20 cellular contexts compared by ENCODE assay signal in the genomic region with DNA sequence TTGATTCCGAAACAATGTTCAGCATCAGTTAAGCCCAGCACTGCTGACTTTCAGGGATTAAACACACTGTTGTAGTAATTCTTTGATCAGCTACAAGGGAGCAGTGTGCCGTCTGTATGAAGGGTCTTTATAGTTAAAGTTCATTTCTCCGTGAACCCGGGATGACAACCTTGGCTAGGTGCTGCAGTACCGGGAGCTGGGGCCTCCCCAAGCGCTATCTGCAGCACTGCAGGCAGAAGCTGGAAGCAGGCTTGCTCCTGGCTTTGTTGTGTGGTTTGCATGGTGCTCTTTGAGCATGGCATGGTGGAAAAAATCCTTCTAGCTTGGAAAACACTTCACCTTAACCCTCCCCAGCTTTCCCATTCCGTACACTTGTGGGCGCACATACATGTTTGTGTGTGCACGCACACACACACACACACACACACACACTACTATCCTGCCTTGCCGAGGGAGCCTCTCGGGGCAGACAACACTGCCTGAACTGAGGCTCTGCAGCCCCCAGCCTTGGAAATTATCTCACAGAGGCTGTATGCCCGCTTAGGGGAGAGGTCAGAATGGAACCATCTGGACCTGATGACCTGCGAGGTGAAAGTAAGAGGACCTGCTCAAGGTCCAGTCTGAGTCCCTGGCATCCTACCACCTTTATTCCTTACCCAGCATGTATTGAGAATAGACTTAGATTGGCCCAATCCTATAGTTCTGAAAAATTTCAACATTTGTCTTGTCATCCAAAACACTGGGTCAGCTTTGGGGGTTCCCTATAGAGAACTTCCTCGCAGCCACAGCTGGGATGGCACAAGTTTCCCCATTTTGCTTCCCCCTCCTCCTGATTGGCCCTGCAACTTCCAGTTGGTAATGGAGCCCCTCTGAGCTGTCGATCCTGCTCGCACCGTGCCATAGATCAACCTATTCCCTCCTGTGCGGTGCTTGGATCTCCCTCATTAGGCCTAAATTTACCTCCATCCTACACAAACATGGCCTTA. TPM values are rescaled to one million over a fixed set of nuclear protein-coding genes. Genes with fewer than 3 reads are reported as not detected.
A peak's percentile ranks its signal among the peaks of the same experiment; 100 is the strongest.
DNase-seq lines count a peak whose midpoint lies in the region; ATAC-seq and TF ChIP-seq lines count a peak whose summit lies in the region.
"Had no signal": no experiment of that assay in that cellular context is flagged by ENCODE, and none has a peak within 500 bp of the region (broad histone marks: within the 10 kb centered on the region; RNA-seq: fewer than 3 reads in every experiment).

No MANE protein-coding gene starts in this region.

- H3K9me3 Mint-ChIP-seq in nephron progenitor cell, result no peaks in the 10 kb centered on the region
- H3K9me3 Mint-ChIP-seq in type B pancreatic cell, result no peaks in the 10 kb centered on the region
- no peaks in the 10 kb centered on the region for H3K9me3 Mint-ChIP-seq in activated CD4-positive, alpha-beta memory T cell treated with anti-CD3 and anti-CD28 coated beads for 36 hours
- H3K9me3 Mint-ChIP-seq: activated CD4-positive, alpha-beta memory T cell treated with anti-CD3 and anti-CD28 coated beads, Interleukin-2, amount 10 ng/mL, durations not matched to agents 7 days and 5 days; activated naive CD4-positive, alpha-beta T cell treated with anti-CD3 and anti-CD28 coated beads, Interleukin-2, amount 50 U/mL, for 24 hours; activated T-cell treated with anti-CD3 and anti-CD28 coated beads, Interleukin-2, amount 50 U/mL, for 24 hours; stimulated activated naive CD8-positive, alpha-beta T cell treated with anti-CD3 and anti-CD28 coated beads, Interleukin-15, Interleukin-2, amounts not matched to agents 100 ng/mL and 50 ng/mL, for 24 hours; WTC11 had no signal

- no peak overlapping the region for H3K4me3 ChIP-seq in left ventricle myocardium inferior

- intact Hi-C loops in left ventricle myocardium inferior (cut with micrococcal nuclease), result loop anchor here (5.0 kb wide), 1 partner anchor 56 kb away; no protein-coding TSS in a partner anchor
- intact Hi-C loops in activated CD4-positive, alpha-beta memory T cell treated with anti-CD3 and anti-CD28 coated beads for 36 hours (cut with micrococcal nuclease), result no loop called here

- H3K4me1 ChIP-seq in left ventricle myocardium inferior, result peaks cover 50% of the 10 kb centered on the region
- H3K4me1 ChIP-seq: foreskin keratinocyte had no signal

- H3K36me3 Mint-ChIP-seq in nephron progenitor cell (ENCODE audit: low read depth), result peaks cover 13% of the 10 kb centered on the region
- peaks cover 19% of the 10 kb centered on the region for H3K36me3 Mint-ChIP-seq in type B pancreatic cell
- no peaks in the 10 kb centered on the region for H3K36me3 Mint-ChIP-seq in activated CD4-positive, alpha-beta memory T cell treated with anti-CD3 and anti-CD28 coated beads for 36 hours

- H3K27ac ChIP-seq in left ventricle myocardium inferior (replicated peaks), result peak overlapping the region; percentile 67
- H3K27ac ChIP-seq: foreskin keratinocyte had no signal

- H3K27me3 ChIP-seq in left ventricle myocardium inferior (ENCODE audit: low read depth), result no peaks in the 10 kb centered on the region
- H3K27me3 ChIP-seq: foreskin keratinocyte had no signal

- peak; percentile 28 for DNase-seq in activated CD8-positive, alpha-beta memory T cell treated with anti-CD3 and anti-CD28 coated beads for 24 hours
- DNase-seq in activated CD8-positive, alpha-beta memory T cell treated with anti-CD3 and anti-CD28 coated beads, Interleukin-2, amount 50 U/mL, for 48 hours, result no peak
- DNase-seq in left ventricle myocardium inferior (no peak), nephron progenitor cell (no peak), type B pancreatic cell (ENCODE audit: extremely low spot score, unreplicated experiment) (no peak), GM10266 (ENCODE audit: extremely low spot score) (no peak)
- DNase-seq in activated CD4-positive, alpha-beta memory T cell treated with anti-CD3 and anti-CD28 coated beads for 36 hours, result no peak
- DNase-seq: 8988T; activated CD4-positive, alpha-beta memory T cell treated with anti-CD3 and anti-CD28 coated beads, Interleukin-2, amount 10 ng/mL, durations not matched to agents 7 days and 5 days; activated T-cell treated with anti-CD3 and anti-CD28 coated beads, Interleukin-2, amount 50 U/mL, for 24 hours; foreskin keratinocyte; NCI-H1436; NCI-H2171 treated with DMSO at 0.1 percent for 48 hours; NCI-H748 treated with DMSO at 0.1 percent for 48 hours; OCI-M1 had no signal

- H3K36me3 ChIP-seq in left ventricle myocardium inferior, result peaks cover 13% of the 10 kb centered on the region

- POLR2A ChIA-PET in activated CD4-positive, alpha-beta memory T cell treated with anti-CD3 and anti-CD28 coated beads for 36 hours (lab: Charles Lee), result no interaction called here

- H3K4me3 Mint-ChIP-seq in nephron progenitor cell, result no peak overlapping the region
- peak overlapping the region; percentile 58 for H3K4me3 Mint-ChIP-seq in type B pancreatic cell
- no peak overlapping the region for H3K4me3 Mint-ChIP-seq in activated CD4-positive, alpha-beta memory T cell treated with anti-CD3 and anti-CD28 coated beads for 36 hours
- H3K4me3 Mint-ChIP-seq: activated CD4-positive, alpha-beta memory T cell treated with anti-CD3 and anti-CD28 coated beads, Interleukin-2, amount 10 ng/mL, durations not matched to agents 7 days and 5 days; activated naive CD4-positive, alpha-beta T cell treated with anti-CD3 and anti-CD28 coated beads, Interleukin-2, amount 50 U/mL, for 24 hours; activated T-cell treated with anti-CD3 and anti-CD28 coated beads, Interleukin-2, amount 50 U/mL, for 24 hours; B cell; stimulated activated naive CD8-positive, alpha-beta T cell treated with anti-CD3 and anti-CD28 coated beads, Interleukin-15, Interleukin-2, amounts not matched to agents 100 ng/mL and 50 ng/mL, for 24 hours; WTC11 had no signal

- ATAC-seq in GM18873 (IDR thresholded peaks at IDR 0.05; ENCODE audit: low FRiP score, unreplicated experiment), result no peak
- ATAC-seq: foreskin keratinocyte had no signal

- no peaks in the 10 kb centered on the region for H3K9me3 ChIP-seq in left ventricle myocardium inferior (replicated peaks)

- peak overlapping the region; percentile 3 for H3K27ac Mint-ChIP-seq in nephron progenitor cell
- H3K27ac Mint-ChIP-seq in type B pancreatic cell, result peak overlapping the region; percentile 23
- H3K27ac Mint-ChIP-seq in activated CD4-positive, alpha-beta memory T cell treated with anti-CD3 and anti-CD28 coated beads for 36 hours, result no peak overlapping the region
- H3K27ac Mint-ChIP-seq: activated CD4-positive, alpha-beta memory T cell treated with anti-CD3 and anti-CD28 coated beads, Interleukin-2, amount 10 ng/mL, durations not matched to agents 7 days and 5 days; activated naive CD4-positive, alpha-beta T cell treated with anti-CD3 and anti-CD28 coated beads, Interleukin-2, amount 50 U/mL, for 24 hours; activated T-cell treated with anti-CD3 and anti-CD28 coated beads, Interleukin-2, amount 50 U/mL, for 24 hours; B cell; stimulated activated naive CD8-positive, alpha-beta T cell treated with anti-CD3 and anti-CD28 coated beads, Interleukin-15, Interleukin-2, amounts not matched to agents 100 ng/mL and 50 ng/mL, for 24 hours; WTC11 had no signal

- no peak for TF ChIP-seq CTCF in left ventricle myocardium inferior (IDR thresholded peaks at IDR 0.05; ENCODE audit: borderline replicate concordance)
- no peak for TF ChIP-seq CTCF in nephron progenitor cell (IDR thresholded peaks at IDR 0.05)
- TF ChIP-seq CTCF in type B pancreatic cell (conservative IDR thresholded peaks at IDR 0.05), result no peak
- TF ChIP-seq CTCF in GM10266 (IDR thresholded peaks at IDR 0.05; ENCODE audit: control insufficient read depth, insufficient read depth, low read depth, missing control alignments), result no peak

- H3K27me3 Mint-ChIP-seq in nephron progenitor cell (ENCODE audit: low read depth, poor library complexity) (no peaks in the 10 kb centered on the region), type B pancreatic cell (no peaks in the 10 kb centered on the region)
- H3K27me3 Mint-ChIP-seq in activated CD4-positive, alpha-beta memory T cell treated with anti-CD3 and anti-CD28 coated beads for 36 hours, result no peaks in the 10 kb centered on the region
- H3K27me3 Mint-ChIP-seq: activated CD4-positive, alpha-beta memory T cell treated with anti-CD3 and anti-CD28 coated beads, Interleukin-2, amount 10 ng/mL, durations not matched to agents 7 days and 5 days; activated naive CD4-positive, alpha-beta T cell treated with anti-CD3 and anti-CD28 coated beads, Interleukin-2, amount 50 U/mL, for 24 hours; activated T-cell treated with anti-CD3 and anti-CD28 coated beads, Interleukin-2, amount 50 U/mL, for 24 hours; stimulated activated naive CD8-positive, alpha-beta T cell treated with anti-CD3 and anti-CD28 coated beads, Interleukin-15, Interleukin-2, amounts not matched to agents 100 ng/mL and 50 ng/mL, for 24 hours had no signal

- CTCF ChIA-PET in activated CD4-positive, alpha-beta memory T cell treated with anti-CD3 and anti-CD28 coated beads for 36 hours (lab: Charles Lee), result interaction anchor here (0.7 to 1.0 kb wide), 2 partner anchors 19 to 62 kb away, joined by 3 to 10 read pairs; no protein-coding TSS in a partner anchor

- H3K4me1 Mint-ChIP-seq in nephron progenitor cell (peaks cover 55% of the 10 kb centered on the region), type B pancreatic cell (ENCODE audit: unreplicated experiment) (peaks cover 54% of the 10 kb centered on the region)
- H3K4me1 Mint-ChIP-seq in activated CD4-positive, alpha-beta memory T cell treated with anti-CD3 and anti-CD28 coated beads for 36 hours (ENCODE audit: low read depth), result peaks cover 2% of the 10 kb centered on the region
- H3K4me1 Mint-ChIP-seq: activated CD4-positive, alpha-beta memory T cell treated with anti-CD3 and anti-CD28 coated beads, Interleukin-2, amount 10 ng/mL, durations not matched to agents 7 days and 5 days; B cell had no signal

RNA-seq across cellular contexts. Expression of gene MVB12B, which starts 10.0 kb away (rescaled TPM):
- total RNA-seq in left ventricle myocardium inferior (11.2 TPM), type B pancreatic cell (ENCODE audit: low replicate concordance) (11.4 and 26.1 TPM in 2 replicates)
- 1 to 10 TPM; 1.1 to 1.4 TPM for total RNA-seq in activated CD4-positive, alpha-beta memory T cell treated with anti-CD3 and anti-CD28 coated beads for 36 hours
